1 cellular context compared by ENCODE assay signal in the genomic region with DNA sequence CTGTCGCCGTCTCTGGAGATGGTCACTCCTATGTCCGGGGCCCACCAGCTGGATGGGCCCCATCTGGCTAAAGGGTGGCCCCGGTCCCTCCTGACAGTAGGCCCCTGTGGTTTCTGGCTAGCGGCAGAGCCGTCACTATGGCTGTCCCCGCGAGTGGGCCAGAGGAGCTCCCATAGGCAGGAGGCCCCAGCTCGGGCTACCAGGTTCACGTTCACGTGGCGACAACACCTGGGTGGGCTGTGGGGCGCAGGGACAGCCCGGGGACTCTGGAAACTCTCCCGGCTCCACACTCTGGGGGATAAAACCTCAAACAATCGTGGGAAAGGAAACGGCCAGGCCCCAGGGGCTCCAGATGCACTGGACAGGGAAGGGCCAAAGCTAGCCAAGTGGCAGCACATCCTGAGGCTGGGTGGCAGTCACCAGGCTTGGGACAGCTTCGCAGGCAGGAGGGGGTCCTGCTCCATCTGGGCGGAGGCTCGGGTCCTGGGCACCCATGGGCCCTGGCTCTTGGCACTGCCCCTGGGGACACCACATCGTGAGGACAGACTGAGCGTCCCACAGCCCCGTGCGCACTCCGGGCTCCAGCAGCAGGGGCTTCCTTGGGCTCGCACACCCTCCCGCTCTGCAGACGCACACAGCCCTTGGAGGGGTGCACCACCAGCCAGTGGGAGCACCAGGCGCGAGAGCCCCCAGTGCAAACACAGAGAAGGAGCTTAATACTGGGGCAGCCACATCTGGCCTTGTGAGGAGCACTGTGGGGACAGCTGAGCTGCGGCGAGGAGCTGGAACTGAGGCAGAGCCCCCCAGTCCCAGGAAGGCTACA.
TF ChIP-seq lines count a peak whose summit lies in the region.

No MANE protein-coding gene starts in this region.

TF ChIP-seq in K562, 482 proteins besides CTCF, POLR2A, EP300 and RAD21 (continued from another document):
- no peak for TF ChIP-seq TFE3 (CRISPR knock-in tag; IDR thresholded peaks at IDR 0.05)
- TF ChIP-seq, protein P1, sequence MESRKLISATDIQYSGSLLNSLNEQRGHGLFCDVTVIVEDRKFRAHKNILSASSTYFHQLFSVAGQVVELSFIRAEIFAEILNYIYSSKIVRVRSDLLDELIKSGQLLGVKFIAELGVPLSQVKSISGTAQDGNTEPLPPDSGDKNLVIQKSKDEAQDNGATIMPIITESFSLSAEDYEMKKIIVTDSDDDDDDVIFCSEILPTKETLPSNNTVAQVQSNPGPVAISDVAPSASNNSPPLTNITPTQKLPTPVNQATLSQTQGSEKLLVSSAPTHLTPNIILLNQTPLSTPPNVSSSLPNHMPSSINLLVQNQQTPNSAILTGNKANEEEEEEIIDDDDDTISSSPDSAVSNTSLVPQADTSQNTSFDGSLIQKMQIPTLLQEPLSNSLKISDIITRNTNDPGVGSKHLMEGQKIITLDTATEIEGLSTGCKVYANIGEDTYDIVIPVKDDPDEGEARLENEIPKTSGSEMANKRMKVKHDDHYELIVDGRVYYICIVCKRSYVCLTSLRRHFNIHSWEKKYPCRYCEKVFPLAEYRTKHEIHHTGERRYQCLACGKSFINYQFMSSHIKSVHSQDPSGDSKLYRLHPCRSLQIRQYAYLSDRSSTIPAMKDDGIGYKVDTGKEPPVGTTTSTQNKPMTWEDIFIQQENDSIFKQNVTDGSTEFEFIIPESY (CRISPR knock-in tag; IDR thresholded peaks at IDR 0.05), result peak; percentile 69; the same call in 1 of the 2 replicates
- TF ChIP-seq FOXJ2 (tag; IDR thresholded peaks at IDR 0.05), result no peak
- no peak for TF ChIP-seq MCM3 (IDR thresholded peaks at IDR 0.05)
- no peak for TF ChIP-seq PURB (CRISPR knock-in tag; IDR thresholded peaks at IDR 0.05; ENCODE audit: low read depth)
- TF ChIP-seq, protein P2, sequence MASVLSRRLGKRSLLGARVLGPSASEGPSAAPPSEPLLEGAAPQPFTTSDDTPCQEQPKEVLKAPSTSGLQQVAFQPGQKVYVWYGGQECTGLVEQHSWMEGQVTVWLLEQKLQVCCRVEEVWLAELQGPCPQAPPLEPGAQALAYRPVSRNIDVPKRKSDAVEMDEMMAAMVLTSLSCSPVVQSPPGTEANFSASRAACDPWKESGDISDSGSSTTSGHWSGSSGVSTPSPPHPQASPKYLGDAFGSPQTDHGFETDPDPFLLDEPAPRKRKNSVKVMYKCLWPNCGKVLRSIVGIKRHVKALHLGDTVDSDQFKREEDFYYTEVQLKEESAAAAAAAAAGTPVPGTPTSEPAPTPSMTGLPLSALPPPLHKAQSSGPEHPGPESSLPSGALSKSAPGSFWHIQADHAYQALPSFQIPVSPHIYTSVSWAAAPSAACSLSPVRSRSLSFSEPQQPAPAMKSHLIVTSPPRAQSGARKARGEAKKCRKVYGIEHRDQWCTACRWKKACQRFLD (CRISPR knock-in tag; IDR thresholded peaks at IDR 0.05), result no peak
